ENCODE assay signal across 8 cellular contexts in genomic region chr21:33199516-33200217, GRCh38. TPM values are rescaled to one million over a fixed set of nuclear protein-coding genes. Genes with fewer than 3 reads are reported as not detected.
DNase-seq lines count a peak whose midpoint lies in the region; ATAC-seq and TF ChIP-seq lines count a peak whose summit lies in the region.

No MANE protein-coding gene starts in this region.

- DNase-seq in CD4-positive, alpha-beta T cell: peak; percentile 63 to 82 (median 72)
- DNase-seq in NCI-H748 treated with DMSO at 0.1 percent for 48 hours (lab: John Stamatoyannopoulos, UW) (peak; percentile 74), mesothelial cell of epicardium (ENCODE audit: low spot score in 2 of 2, unreplicated experiment in 2 of 2) (peak; percentile 48 to 79)
- DNase-seq in activated CD4-positive, alpha-beta T cell treated with anti-CD3 and anti-CD28 coated beads, Interleukin-2, amount 50 U/mL, for 4 hours: peak; percentile 83
- peak; percentile 67 for DNase-seq in effector CD8-positive, alpha-beta T cell (lab: John Stamatoyannopoulos, UW)
- peak; percentile 38 to 65 for DNase-seq in stimulated activated CD8-positive, alpha-beta memory T cell treated with anti-CD3 and anti-CD28 coated beads, Interleukin-4, amount 100 ng/mL, for 1 hour (ENCODE audit: low read depth in 2 of 2, low spot score in 1 of 2)

- peak; percentile 75 for TF ChIP-seq CTCF in CD4-positive, alpha-beta T cell (IDR thresholded peaks at IDR 0.05)
- TF ChIP-seq CTCF in mesothelial cell of epicardium (IDR thresholded peaks at IDR 0.05; ENCODE audit: unreplicated experiment): peak; percentile 50

- POLR2A ChIA-PET in CD4-positive, alpha-beta T cell (lab: Charles Lee): interaction anchor here (0.6 to 1.1 kb wide), 18 partner anchors 14 to 280 kb away, joined by 3 to 30 read pairs (median 4); partner anchors contain the start of genes IFNAR1, IL10RB and TMEM50B

- H3K9me3 ChIP-seq in CD4-positive, alpha-beta T cell (ENCODE audit: control insufficient read depth, low read length): no peaks in the 10 kb centered on the region

- CTCF ChIA-PET in CD4-positive, alpha-beta T cell (lab: Charles Lee): interaction anchor here (0.6 to 1.1 kb wide), 30 partner anchors 8 to 409 kb away, joined by 3 to 22 read pairs (median 4); partner anchors contain the start of genes IFNAR1, IFNAR2 and IL10RB

- H3K27me3 Mint-ChIP-seq in CD4-positive, alpha-beta T cell: no peaks in the 10 kb centered on the region
- H3K27me3 Mint-ChIP-seq in mesothelial cell of epicardium (ENCODE audit: low read depth): peaks cover 25% of the 10 kb centered on the region

- H3K27ac Mint-ChIP-seq in CD4-positive, alpha-beta T cell: peak overlapping the region; percentile 79
- H3K27ac Mint-ChIP-seq in mesothelial cell of epicardium: peak overlapping the region; percentile 30

- H3K9me3 Mint-ChIP-seq in CD4-positive, alpha-beta T cell: no peaks in the 10 kb centered on the region
- no peaks in the 10 kb centered on the region for H3K9me3 Mint-ChIP-seq in mesothelial cell of epicardium

- no peak overlapping the region for H3K4me3 Mint-ChIP-seq in CD4-positive, alpha-beta T cell
- no peak overlapping the region for H3K4me3 Mint-ChIP-seq in mesothelial cell of epicardium

- H3K27me3 ChIP-seq in CD4-positive, alpha-beta T cell (ENCODE audit: control insufficient read depth, insufficient read depth, low read length): no peaks in the 10 kb centered on the region

- H3K36me3 Mint-ChIP-seq in CD4-positive, alpha-beta T cell (ENCODE audit: low read depth): no peaks in the 10 kb centered on the region
- no peaks in the 10 kb centered on the region for H3K36me3 Mint-ChIP-seq in mesothelial cell of epicardium

- peaks cover 55% of the 10 kb centered on the region for H3K4me1 Mint-ChIP-seq in CD4-positive, alpha-beta T cell (ENCODE audit: low read depth)
- H3K4me1 Mint-ChIP-seq in mesothelial cell of epicardium: peaks cover 30% of the 10 kb centered on the region

- no peak overlapping the region for H3K27ac ChIP-seq in CD4-positive, alpha-beta T cell (ENCODE audit: low read depth, low read length)

- intact Hi-C loops in CD4-positive, alpha-beta T cell (cut with DNase I, micrococcal nuclease): loop anchor here (1.0 to 10.0 kb wide), 11 partner anchors 45 to 545 kb away; no protein-coding TSS in a partner anchor

- ATAC-seq in CD4-positive, alpha-beta T cell (ENCODE audit: poor library complexity): peak; percentile 93
- ATAC-seq in GM19372 (IDR thresholded peaks at IDR 0.05; ENCODE audit: low read depth, unreplicated experiment) (peak; percentile 70), HG03575 (IDR thresholded peaks at IDR 0.05; ENCODE audit: extremely low read depth, insufficient number of reproducible peaks, low FRiP score, unreplicated experiment) (peak; percentile 40)

RNA-seq across cellular contexts. Expression of gene IFNAR2, which starts 30.1 kb away (rescaled TPM):
- 10 to 100 TPM; 26.6 to 28.2 TPM for total RNA-seq in CD4-positive, alpha-beta T cell
- total RNA-seq in mesothelial cell of epicardium: 19.4 to 20.7 TPM (median 20.3 TPM) in 3 replicates

Comparison
In these comparisons a context has a peak if more than half of its experiments do, and no peak if none do; other contexts are left out.
1. ATAC-seq: peak in every context shown above with its lines; median percentile 93 in CD4-positive, alpha-beta T cell; 70 in GM19372; 40 in HG03575.